In genomic region chr4:109111031-109111430, GRCh38 we compare ENCODE assay signal across 21 cellular contexts.
"Had no signal": no experiment of that assay in that cellular context is flagged by ENCODE, and none has a peak within 500 bp of the region (broad histone marks: within the 10 kb centered on the region; RNA-seq: fewer than 3 reads in every experiment).

No MANE protein-coding gene starts in this region.

- H3K9me3 ChIP-seq: SJSA1 had no signal

- H3K27ac ChIP-seq: KMS-11, SJSA1, SK-N-MC had no signal

- H3K4me3 ChIP-seq: SJSA1, SK-N-MC had no signal

- H3K9ac ChIP-seq: KMS-11 had no signal

- H3K4me2 ChIP-seq: KMS-11 had no signal

- DNase-seq: IMR-90, Kasumi-1, MV-4-11, NCI-H1092, NCI-H1105 treated with DMSO at 0.1 percent for 48 hours, NCI-H1417 treated with DMSO at 0.1 percent for 48 hours, NCI-H146, NCI-H1694 treated with DMSO at 0.1 percent for 48 hours, NCI-H1930, NCI-H2081, NCI-H2107, NCI-H2227 treated with DMSO at 0.1 percent for 48 hours, NCI-H524 treated with DMSO at 0.1 percent for 48 hours, NCI-H69, NCI-H774, Right ventricle myocardium superior, RPMI8226, SIG-M5 had no signal

- H3K36me3 ChIP-seq: SJSA1 had no signal
